ENCODE assay signal across 9 cellular contexts in the genomic region with DNA sequence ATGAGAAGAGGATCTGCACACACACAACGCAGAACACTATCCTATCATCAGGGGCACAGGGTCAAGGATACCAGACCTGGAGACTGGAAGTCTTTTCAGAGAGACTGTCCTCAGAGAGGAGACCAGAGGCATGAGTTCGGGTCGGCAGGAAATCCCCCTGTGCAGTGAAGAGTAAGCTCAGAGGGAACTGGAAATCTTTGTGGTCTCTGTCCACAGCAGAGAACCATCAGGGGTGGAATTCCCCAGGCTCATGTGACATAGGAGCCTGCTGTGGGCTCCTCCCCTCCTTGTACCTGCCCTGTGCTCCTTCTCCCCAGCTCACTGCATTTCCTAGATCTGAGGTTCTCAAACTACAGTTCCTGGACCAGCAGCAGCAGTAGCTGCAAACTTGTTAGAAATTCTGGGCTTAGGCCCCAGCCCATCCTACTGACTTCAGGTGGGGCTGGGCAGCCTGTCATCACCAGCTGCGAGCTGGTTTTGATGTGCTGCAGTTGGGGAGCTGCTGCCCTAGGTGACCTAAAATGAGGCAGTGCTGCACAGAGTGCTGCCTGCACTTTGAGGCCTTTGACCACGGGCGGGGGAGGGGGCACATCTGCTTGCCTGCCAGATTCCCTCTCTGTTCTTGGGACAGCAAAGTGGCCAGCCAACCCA. TPM values are rescaled to one million over a fixed set of nuclear protein-coding genes. Genes with fewer than 3 reads are reported as not detected.
DNase-seq lines count a peak whose midpoint lies in the region; ATAC-seq and TF ChIP-seq lines count a peak whose summit lies in the region.
"Had no signal": no experiment of that assay in that cellular context is flagged by ENCODE, and none has a peak within 500 bp of the region (broad histone marks: within the 10 kb centered on the region; RNA-seq: fewer than 3 reads in every experiment).

No MANE protein-coding gene starts in this region.

- H3K27me3 ChIP-seq in fibroblast of lung (ENCODE audit: control insufficient read depth, insufficient read depth, low read length) = no peaks in the 10 kb centered on the region
- H3K27me3 ChIP-seq: heart left ventricle had no signal

- no peak overlapping the region for H3K9ac ChIP-seq in fibroblast of lung (ENCODE audit: insufficient read depth, low read length)

- H3K36me3 ChIP-seq in fibroblast of lung (ENCODE audit: control insufficient read depth, insufficient read depth, low read length) = no peaks in the 10 kb centered on the region

- no peak for TF ChIP-seq CTCF in WI38 (IDR thresholded peaks at IDR 0.05; ENCODE audit: low read depth, low read length)
- TF ChIP-seq CTCF in fibroblast of lung (conservative IDR thresholded peaks at IDR 0.05 in 1 of 2, IDR thresholded peaks at IDR 0.05 in 1 of 2; ENCODE audit: low read depth in 1 of 2, low read length in 2 of 2) = no peak

- H3K4me1 ChIP-seq in fibroblast of lung (ENCODE audit: control insufficient read depth, extremely low read depth, insufficient read depth, low read length) = peaks cover 5% of the 10 kb centered on the region

- DNase-seq in AG08396 (ENCODE audit: low spot score) (peak; percentile 12), fibroblast of lung (ENCODE audit: low read depth in 2 of 2) (peak; percentile 12), GOT3 (lab: John Stamatoyannopoulos, UW) (no peak), globus pallidus (ENCODE audit: low spot score) (no peak)
- DNase-seq in stimulated activated CD8-positive, alpha-beta memory T cell treated with anti-CD3 and anti-CD28 coated beads, Interleukin-7, amount 100 ng/mL, for 4 hours (ENCODE audit: low read depth in 2 of 2) = peak; percentile 38 to 51

- H3K4me3 ChIP-seq in WI38 (ENCODE audit: low read depth, low read length) (0 out of 2 replicates have a peak overlapping the region, but pooled peaks have one; percentile 8), fibroblast of lung (replicated peaks in 1 of 4; ENCODE audit: control extremely low read depth in 1 of 4, insufficient read depth in 1 of 4, low read depth in 3 of 4, low read length in 4 of 4) (no peak overlapping the region)

- H4K20me1 ChIP-seq in fibroblast of lung (ENCODE audit: control insufficient read depth, extremely low read depth, insufficient read depth, low read length) = no peaks in the 10 kb centered on the region

- peak; percentile 55 for ATAC-seq in GM19025 (IDR thresholded peaks at IDR 0.05; ENCODE audit: low read depth, unreplicated experiment)
- ATAC-seq in HG03135 (IDR thresholded peaks at IDR 0.05; ENCODE audit: unreplicated experiment) = peak; percentile 53

- peaks cover 42% of the 10 kb centered on the region for H3K79me2 ChIP-seq in fibroblast of lung (ENCODE audit: control insufficient read depth, insufficient read depth, low read length)

- no peak overlapping the region for H2AFZ ChIP-seq in fibroblast of lung (ENCODE audit: low read length)

- no peak overlapping the region for H3K4me2 ChIP-seq in fibroblast of lung (ENCODE audit: extremely low read depth, insufficient read depth, low read length)

- no peak overlapping the region for H3K27ac ChIP-seq in fibroblast of lung (ENCODE audit: insufficient read depth, low read length)

- H3K9me3 ChIP-seq in fibroblast of lung (ENCODE audit: control insufficient read depth, insufficient read depth, low read depth, low read length) = no peaks in the 10 kb centered on the region
- H3K9me3 ChIP-seq: heart left ventricle had no signal

RNA-seq across cellular contexts. Expression of gene ZMIZ2, which starts 2.4 kb away (rescaled TPM):
- total RNA-seq in fibroblast of lung = 5.1 and 9.1 TPM in 2 replicates
- polyA plus RNA-seq in fibroblast of lung = 3.9 and 5.5 TPM in 2 replicates
- 21.8 and 26.6 TPM in 2 replicates for polyA plus RNA-seq in fibroblast of lung (2012)
- 27.3 and 39.5 TPM in 2 replicates for polyA minus RNA-seq in fibroblast of lung (ENCODE audit: low replicate concordance)

RNA-seq across cellular contexts. Expression of gene PPIA, which starts 45.4 kb away (rescaled TPM):
- total RNA-seq in fibroblast of lung = 940 and 1,161 TPM in 2 replicates
- 7,057 and 8,825 TPM in 2 replicates for polyA plus RNA-seq in fibroblast of lung
- 2,753 and 3,748 TPM in 2 replicates for polyA plus RNA-seq in fibroblast of lung (2012)
- polyA minus RNA-seq in fibroblast of lung (ENCODE audit: low replicate concordance) = 787 and 804 TPM in 2 replicates

Comparison
In these comparisons a context has a peak if more than half of its experiments do, and no peak if none do; other contexts are left out.
1. DNase-seq: peak in AG08396 (single experiment), fibroblast of lung (2 of 2) and stimulated activated CD8-positive, alpha-beta memory T cell treated with anti-CD3 and anti-CD28 coated beads, Interleukin-7, amount 100 ng/mL, for 4 hours (2 of 2); none in GOT3 (single experiment) and globus pallidus (single experiment).